8 cellular contexts compared by ENCODE assay signal in the genomic region with DNA sequence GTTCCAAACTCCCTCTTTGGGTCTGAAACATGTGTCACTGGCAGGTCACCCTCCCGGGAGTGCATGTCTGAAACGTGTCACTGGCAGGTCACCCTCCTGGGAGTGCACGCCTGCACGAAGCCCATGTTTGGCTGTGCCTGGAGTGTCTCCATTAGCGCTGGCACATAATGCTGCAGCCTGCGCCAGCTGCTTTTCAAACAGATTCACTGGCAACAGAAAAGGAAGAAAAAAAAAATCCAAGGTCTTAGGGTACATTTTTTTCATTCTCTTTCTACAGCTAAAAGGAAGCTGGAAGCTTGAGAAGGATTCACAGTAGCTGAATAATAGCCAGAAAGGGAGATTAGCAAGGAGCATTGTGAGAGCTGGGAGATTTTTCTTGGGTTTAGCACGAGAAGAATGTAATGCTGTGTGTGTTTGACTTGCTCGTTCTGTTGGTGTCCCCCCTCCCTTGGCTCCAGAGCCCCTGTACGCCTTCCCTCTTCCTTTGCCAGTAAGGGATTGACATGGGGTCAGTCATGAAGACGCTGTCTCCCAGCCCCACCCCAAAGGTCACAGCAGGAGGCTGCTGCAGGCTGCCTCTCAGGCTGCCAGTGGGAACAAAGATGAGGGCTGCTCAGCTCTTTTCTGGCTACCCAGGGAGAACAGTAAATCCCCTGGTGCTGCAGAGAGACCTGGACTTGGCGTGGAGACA. TPM values are rescaled to one million over a fixed set of nuclear protein-coding genes. Genes with fewer than 3 reads are reported as not detected.
A peak's percentile ranks its signal among the peaks of the same experiment; 100 is the strongest.
DNase-seq lines count a peak whose midpoint lies in the region; ATAC-seq and TF ChIP-seq lines count a peak whose summit lies in the region.

No MANE protein-coding gene starts in this region.

- H3K9ac ChIP-seq in BLaER1 treated with 17β-estradiol and CSF1 and Interleukin-3, amounts not matched to agents 10 nM and 100 nM: no peak overlapping the region

- TF ChIP-seq CTCF in RWPE1 (conservative IDR thresholded peaks at IDR 0.05; ENCODE audit: low read depth) (no peak), gastroesophageal sphincter (IDR thresholded peaks at IDR 0.05) (no peak), omental fat pad (IDR thresholded peaks at IDR 0.05) (no peak), GM10248 (IDR thresholded peaks at IDR 0.05; ENCODE audit: control extremely low read depth, extremely low read depth, low read depth, missing control alignments) (no peak)

- H3K27me3 ChIP-seq in BLaER1 treated with 17β-estradiol and CSF1 and Interleukin-3, amounts not matched to agents 10 nM and 100 nM: no peaks in the 10 kb centered on the region
- H3K27me3 ChIP-seq in gastroesophageal sphincter: no peaks in the 10 kb centered on the region

- H3K4me2 ChIP-seq in BLaER1 treated with 17β-estradiol and CSF1 and Interleukin-3, amounts not matched to agents 10 nM and 100 nM: peak overlapping the region in 10 of 11 experiments; percentile 2 to 64 (median 40); a peak in 15 of 22 replicates

- no peak for DNase-seq in RWPE1 (ENCODE audit: low spot score)
- no peak for DNase-seq in omental fat pad (ENCODE audit: low spot score)
- no peak for DNase-seq in GM10248 (ENCODE audit: extremely low spot score)
- no peak for DNase-seq in effector CD8-positive, alpha-beta T cell (lab: John Stamatoyannopoulos, UW)
- no peak for DNase-seq in stimulated activated CD4-positive, alpha-beta T cell treated with anti-CD3 and anti-CD28 coated beads, Interleukin-4, amount 100 ng/mL, for 24 hours

- no peak overlapping the region for H3K27ac ChIP-seq in BLaER1 treated with 17β-estradiol and CSF1 and Interleukin-3, amounts not matched to agents 10 nM and 100 nM
- H3K27ac ChIP-seq in RWPE1 (peak overlapping the region; percentile 90), gastroesophageal sphincter (peak overlapping the region; percentile 86 to 98 (median 92))

- TF ChIP-seq EP300 in gastroesophageal sphincter (IDR thresholded peaks at IDR 0.05): peak; percentile 56

- CTCF ChIA-PET in RWPE1 (lab: Yijun Ruan, JAX): interaction anchor here (0.9 to 1.3 kb wide), 2 partner anchors 9 to 108 kb away, joined by 3 read pairs; no protein-coding TSS in a partner anchor
- CTCF ChIA-PET in GM10248 (lab: Yijun Ruan, JAX): interaction anchor here (1.5 to 6.9 kb wide), 2 partner anchors 8 to 9 kb away, joined by 5 to 50 read pairs; no protein-coding TSS in a partner anchor

- peaks cover 0 to 5% (median 0%) of the 10 kb centered on the region in 11 experiments; a peak in 1 of 22 replicates for H3K36me3 ChIP-seq in BLaER1 treated with 17β-estradiol and CSF1 and Interleukin-3, amounts not matched to agents 10 nM and 100 nM
- no peaks in the 10 kb centered on the region for H3K36me3 ChIP-seq in gastroesophageal sphincter

- H4K20me1 ChIP-seq in BLaER1 treated with 17β-estradiol and CSF1 and Interleukin-3, amounts not matched to agents 10 nM and 100 nM: no peaks in the 10 kb centered on the region

- POLR2A ChIA-PET in RWPE1 (lab: Yijun Ruan, JAX; ENCODE audit: low non-redundant PET) (no interaction called here), GM10248 (lab: Yijun Ruan, JAX) (no interaction called here)

- H3K4me3 ChIP-seq in BLaER1 treated with 17β-estradiol and CSF1 and Interleukin-3, amounts not matched to agents 10 nM and 100 nM: no peak overlapping the region
- H3K4me3 ChIP-seq in gastroesophageal sphincter: peak overlapping the region; percentile 11 to 23

- peaks cover 36 to 49% (median 44%) of the 10 kb centered on the region in 11 experiments for H3K9me3 ChIP-seq in BLaER1 treated with 17β-estradiol and CSF1 and Interleukin-3, amounts not matched to agents 10 nM and 100 nM (replicated peaks in 1 of 11)
- peaks cover 0 to 4% (median 0%) of the 10 kb centered on the region in 3 donors for H3K9me3 ChIP-seq in gastroesophageal sphincter

- peak; percentile 87 for ATAC-seq in gastroesophageal sphincter
- peak; percentile 63 for ATAC-seq in omental fat pad (ENCODE audit: low FRiP score)
- ATAC-seq in GM21723 (IDR thresholded peaks at IDR 0.05; ENCODE audit: unreplicated experiment): no peak

- 1 to 2% methylated on average over 8 to 10 of the region's 11 CpGs for WGBS in gastroesophageal sphincter (ENCODE audit: low coverage in 1 of 2), 2 donors

- peaks cover 0 to 34% (median 23%) of the 10 kb centered on the region in 10 experiments; a peak in 13 of 20 replicates for H3K4me1 ChIP-seq in BLaER1 treated with 17β-estradiol and CSF1 and Interleukin-3, amounts not matched to agents 10 nM and 100 nM
- H3K4me1 ChIP-seq in gastroesophageal sphincter: peaks cover 16 to 81% (median 24%) of the 10 kb centered on the region in 3 donors

- no peak for TF ChIP-seq POLR2A in gastroesophageal sphincter (IDR thresholded peaks at IDR 0.05)

RNA-seq across cellular contexts. Expression of a gene that starts 39.1 kb away (rescaled TPM):
- 1 to 10 TPM; 4.3 to 8.4 (median 6.8) TPM for total RNA-seq in gastroesophageal sphincter
- total RNA-seq in omental fat pad: 10 to 100 TPM in 2 of 4 donors, 1 to 10 TPM in 2; 4.2 to 22.7 (median 9.5) TPM

Comparison
In these comparisons a context has a peak if more than half of its experiments do, and no peak if none do; other contexts are left out.
1. H3K27ac ChIP-seq: peak in RWPE1 (single experiment) and gastroesophageal sphincter (4 of 4); none in BLaER1 treated with 17β-estradiol and CSF1 and Interleukin-3, amounts not matched to agents 10 nM and 100 nM (0 of 11).
2. H3K4me3 ChIP-seq: peak in gastroesophageal sphincter (2 of 2); none in BLaER1 treated with 17β-estradiol and CSF1 and Interleukin-3, amounts not matched to agents 10 nM and 100 nM (0 of 10).